8 cellular contexts compared by ENCODE assay signal in genomic region chr3:117526485-117527079, GRCh38.
DNase-seq lines count a peak whose midpoint lies in the region; ATAC-seq and TF ChIP-seq lines count a peak whose summit lies in the region.

No MANE protein-coding gene starts in this region.

- H3K4me3 ChIP-seq in GM23248: no peak overlapping the region
- H3K4me3 ChIP-seq in PC-3 (ENCODE audit: low read length): no peak overlapping the region
- no peak overlapping the region for H3K4me3 ChIP-seq in fibroblast of mammary gland (ENCODE audit: control insufficient read depth, low read depth, low read length)
- H3K4me3 ChIP-seq in retinal pigment epithelial cell (ENCODE audit: low read length): no peak overlapping the region

- in situ Hi-C loops in GM23248 (cut with MboI): no loop called here

- H3K4me3 Mint-ChIP-seq in T-cell: no peak overlapping the region

- H3F3A ChIP-seq in GM23248 (ENCODE audit: insufficient read depth) (no peaks in the 10 kb centered on the region), PC-3 (ENCODE audit: low read length, unreplicated experiment) (no peaks in the 10 kb centered on the region)

- ATAC-seq in PC-3 (no peak), T-cell (replicated peaks in 1 of 4) (no peak)

- H3K4me1 ChIP-seq in GM23248 (ENCODE audit: insufficient read depth) (peaks cover 10% of the 10 kb centered on the region), PC-3 (ENCODE audit: insufficient read depth, low read length) (no peaks in the 10 kb centered on the region)

- H4K20me1 ChIP-seq in GM23248 (ENCODE audit: insufficient read depth) (no peaks in the 10 kb centered on the region), PC-3 (ENCODE audit: low read length) (no peaks in the 10 kb centered on the region)

- no peaks in the 10 kb centered on the region for H3K79me2 ChIP-seq in GM23248 (ENCODE audit: insufficient read depth)
- H3K79me2 ChIP-seq in PC-3 (ENCODE audit: low read length): no peaks in the 10 kb centered on the region

- H3K9ac ChIP-seq in GM23248: no peak overlapping the region
- no peak overlapping the region for H3K9ac ChIP-seq in PC-3 (ENCODE audit: low read length)

- no peaks in the 10 kb centered on the region for H3K36me3 ChIP-seq in GM23248 (ENCODE audit: low read depth)
- H3K36me3 ChIP-seq in PC-3 (ENCODE audit: low read depth, low read length): no peaks in the 10 kb centered on the region

- H3K4me2 ChIP-seq in GM23248 (ENCODE audit: unreplicated experiment) (no peak overlapping the region), PC-3 (ENCODE audit: low read length) (no peak overlapping the region)

- DNase-seq in D341Med (ENCODE audit: low spot score) (peak; percentile 29), GM23248 (peak; percentile 57), PC-3 (peak; percentile 17), fibroblast of mammary gland (ENCODE audit: low read depth) (peak; percentile 52), retinal pigment epithelial cell (ENCODE audit: low read depth) (no peak), NCI-H2029 treated with DMSO at 0.1 percent for 48 hours (lab: John Stamatoyannopoulos, UW) (no peak), T-cell (no peak)
- DNase-seq in stimulated activated CD4-positive, alpha-beta T cell treated with anti-CD3 and anti-CD28 coated beads, Interleukin-4, amount 100 ng/mL, for 24 hours: no peak

- H3K27me3 ChIP-seq in GM23248 (replicated peaks; ENCODE audit: insufficient read depth) (no peaks in the 10 kb centered on the region), PC-3 (ENCODE audit: low read length) (no peaks in the 10 kb centered on the region)

- WGBS in GM23248 (ENCODE audit: low coverage in 1 of 2, low lambda C conversion rate in 2 of 2, missing lambda C conversion rate in 2 of 2), 2 experiments: 65 to 74% methylated on average over 3 of the region's 3 CpGs

- H3K27ac Mint-ChIP-seq in T-cell: no peak overlapping the region

- no peaks in the 10 kb centered on the region for H3K4me1 Mint-ChIP-seq in T-cell

- no peaks in the 10 kb centered on the region for H3K27me3 Mint-ChIP-seq in T-cell

- no peaks in the 10 kb centered on the region for H3K36me3 Mint-ChIP-seq in T-cell

- intact Hi-C loops in PC-3 (cut with micrococcal nuclease): loop anchor here (5.0 kb wide), 1 partner anchor 509 kb away; no protein-coding TSS in a partner anchor

- no peak overlapping the region for H3K27ac ChIP-seq in GM23248
- H3K27ac ChIP-seq in PC-3 (ENCODE audit: low read length): no peak overlapping the region

- CTCF ChIA-PET in PC-3 (lab: Charles Lee): no interaction called here
- CTCF ChIA-PET in T-cell (lab: Charles Lee): no interaction called here

- H2AFZ ChIP-seq in GM23248: 0 out of 2 replicates have a peak overlapping the region, but pooled peaks have one; percentile 17
- H2AFZ ChIP-seq in PC-3 (ENCODE audit: low read length): no peak overlapping the region

- POLR2A ChIA-PET in PC-3 (lab: Charles Lee; ENCODE audit: unreplicated experiment) (no interaction called here), T-cell (lab: Charles Lee) (no interaction called here)

- peak; percentile 64 for TF ChIP-seq CTCF in PC-3 (conservative IDR thresholded peaks at IDR 0.05; ENCODE audit: low read depth, low read length)
- TF ChIP-seq CTCF in fibroblast of mammary gland (conservative IDR thresholded peaks at IDR 0.05; ENCODE audit: control insufficient read depth, insufficient read depth, low read depth, low read length): peak; percentile 69
- peak; percentile 71 for TF ChIP-seq CTCF in retinal pigment epithelial cell (conservative IDR thresholded peaks at IDR 0.05; ENCODE audit: low read depth, low read length)

- H3K9me3 ChIP-seq in GM23248 (ENCODE audit: low read depth) (no peaks in the 10 kb centered on the region), PC-3 (ENCODE audit: low read length) (0 out of 2 replicates have a peak, but pooled peaks cover 5% of the 10 kb centered on the region)

- H3K9me2 ChIP-seq in GM23248 (ENCODE audit: insufficient read depth): no peaks in the 10 kb centered on the region
- H3K9me2 ChIP-seq in PC-3 (replicated peaks; ENCODE audit: low read length): no peaks in the 10 kb centered on the region

- H3K9me3 Mint-ChIP-seq in T-cell: peaks cover 6 to 19% (median 8%) of the 10 kb centered on the region in 3 donors

- no TSS peak for BruUV-seq in PC-3 (replicated peaks; lab: Mats Ljungman, UMichigan)

Comparison
In these comparisons a context has a peak if more than half of its experiments do, and no peak if none do; other contexts are left out.
1. DNase-seq: peak in D341Med (single experiment), GM23248 (single experiment), PC-3 (single experiment) and fibroblast of mammary gland (single experiment); none in retinal pigment epithelial cell (single experiment), stimulated activated CD4-positive, alpha-beta T cell treated with anti-CD3 and anti-CD28 coated beads, Interleukin-4, amount 100 ng/mL, for 24 hours (single experiment), NCI-H2029 treated with DMSO at 0.1 percent for 48 hours (single experiment) and T-cell (0 of 34).
2. Peak in every context shown above with its lines, with median percentiles within 50 percentile points of each other: CTCF ChIP-seq.